8 cellular contexts compared by ENCODE assay signal in genomic region chr5:150487199-150488061, GRCh38. TPM values are rescaled to one million over a fixed set of nuclear protein-coding genes. Genes with fewer than 3 reads are reported as not detected.
DNase-seq lines count a peak whose midpoint lies in the region; ATAC-seq and TF ChIP-seq lines count a peak whose summit lies in the region.

No MANE protein-coding gene starts in this region.

- POLR2A ChIA-PET in GM10248 (lab: Yijun Ruan, JAX) = interaction anchor here (0.6 kb wide), 1 partner anchor 77 kb away, joined by 3 read pairs; no protein-coding TSS in a partner anchor
- POLR2A ChIA-PET in activated B cell treated with CpG ODN at 0.5 μM for 24 hours (lab: Charles Lee) = interaction anchor here (0.6 to 3.7 kb wide), 12 partner anchors 24 to 1262 kb away, joined by 3 to 18 read pairs (median 4); partner anchors contain the start of genes RBM22 and RPS14

- no peaks in the 10 kb centered on the region for H3K36me3 Mint-ChIP-seq in activated B cell treated with CpG ODN at 0.5 μM for 24 hours (ENCODE audit: low read depth)

- in situ Hi-C loops in KBM-7 (cut with MboI; ENCODE audit: low pct_unique_long_range_greater_than_20kb, low sequenced_read_pairs) = no loop called here

- CTCF ChIA-PET in GM10248 (lab: Yijun Ruan, JAX) = interaction anchor here (0.7 to 6.5 kb wide), 9 partner anchors 9 to 214 kb away, joined by 3 to 45 read pairs (median 3); partner anchors contain the start of gene RBM22
- CTCF ChIA-PET in activated B cell treated with CpG ODN at 0.5 μM for 24 hours (lab: Charles Lee) = interaction anchor here (1.3 to 1.4 kb wide), 2 partner anchors 28 to 37 kb away, joined by 5 to 6 read pairs; no protein-coding TSS in a partner anchor

- DNase-seq in GM10248 (ENCODE audit: extremely low spot score) = peak; percentile 41
- peak; percentile 68 for DNase-seq in KBM-7
- DNase-seq in activated B cell treated with CpG ODN at 0.5 μM for 24 hours = no peak
- DNase-seq in globus pallidus (ENCODE audit: low spot score) = peak; percentile 88
- DNase-seq in nucleus accumbens (lab: John Stamatoyannopoulos, UW) = peak in 40 of 56 donors; percentile 24 to 80 (median 59)
- DNase-seq in activated CD4-positive, CD25-positive, alpha-beta regulatory T cell treated with anti-CD3 and anti-CD28 coated beads, Interleukin-2, amount 50 U/mL, for 72 hours = no peak

- H3K4me1 Mint-ChIP-seq in activated B cell treated with CpG ODN at 0.5 μM for 24 hours = peaks cover 57% of the 10 kb centered on the region

- intact Hi-C loops in activated B cell treated with CpG ODN at 0.5 μM for 24 hours (cut with micrococcal nuclease) = loop anchor here (1.0 to 5.0 kb wide), 3 partner anchors 35 to 140 kb away; no protein-coding TSS in a partner anchor

- H3K4me3 Mint-ChIP-seq in activated B cell treated with CpG ODN at 0.5 μM for 24 hours = peak overlapping the region; percentile 79

- peak overlapping the region; percentile 85 for H3K27ac Mint-ChIP-seq in activated B cell treated with CpG ODN at 0.5 μM for 24 hours

- peak; percentile 12 for TF ChIP-seq CTCF in GM10248 (IDR thresholded peaks at IDR 0.05; ENCODE audit: control extremely low read depth, extremely low read depth, low read depth, missing control alignments)
- no peak for TF ChIP-seq CTCF in activated B cell treated with CpG ODN at 0.5 μM for 24 hours (IDR thresholded peaks at IDR 0.05)

- H3K9me3 Mint-ChIP-seq in activated B cell treated with CpG ODN at 0.5 μM for 24 hours = no peaks in the 10 kb centered on the region

- no peaks in the 10 kb centered on the region for H3K27me3 Mint-ChIP-seq in activated B cell treated with CpG ODN at 0.5 μM for 24 hours

- ATAC-seq in activated B cell treated with CpG ODN at 0.5 μM for 24 hours (ENCODE audit: low read depth) (peak; percentile 38), HG03025 (IDR thresholded peaks at IDR 0.05; ENCODE audit: low FRiP score, unreplicated experiment) (no peak), HG02981 (IDR thresholded peaks at IDR 0.05; ENCODE audit: unreplicated experiment) (no peak)

RNA-seq across cellular contexts. Expression of gene NDST1, which starts 20.5 kb away (rescaled TPM):
- 5.7 and 8.1 TPM in 2 replicates for total RNA-seq in activated B cell treated with CpG ODN at 0.5 μM for 24 hours

RNA-seq across cellular contexts. Expression of gene RPS14, which starts 37.9 kb away (rescaled TPM):
- total RNA-seq in activated B cell treated with CpG ODN at 0.5 μM for 24 hours = 4,086 and 4,865 TPM in 2 replicates

Comparison
In these comparisons a context has a peak if more than half of its experiments do, and no peak if none do; other contexts are left out.
1. DNase-seq: peak in GM10248 (single experiment), KBM-7 (single experiment), globus pallidus (single experiment) and nucleus accumbens (40 of 56); none in activated B cell treated with CpG ODN at 0.5 μM for 24 hours (single experiment) and activated CD4-positive, CD25-positive, alpha-beta regulatory T cell treated with anti-CD3 and anti-CD28 coated beads, Interleukin-2, amount 50 U/mL, for 72 hours (single experiment).